11 cellular contexts compared by ENCODE assay signal in the genomic region with DNA sequence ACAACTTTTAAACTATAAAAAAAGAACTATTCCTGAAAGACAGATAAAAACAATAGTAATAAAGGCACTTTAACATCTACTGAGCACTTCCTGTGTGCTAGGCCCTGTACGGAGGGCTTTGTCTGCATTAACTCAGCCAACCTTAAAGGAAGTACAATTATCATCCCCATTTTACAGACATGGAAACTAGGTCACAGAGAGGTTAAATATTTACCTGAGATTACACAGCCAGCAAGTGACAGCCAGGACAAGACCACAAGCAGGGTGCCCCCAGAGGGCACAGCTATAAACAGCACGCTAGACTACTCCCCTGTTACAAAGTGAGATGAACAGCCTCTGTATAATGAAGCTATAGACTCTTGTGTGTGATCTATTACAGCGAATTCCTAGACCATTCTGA. TPM values are rescaled to one million over a fixed set of nuclear protein-coding genes. Genes with fewer than 3 reads are reported as not detected.
DNase-seq lines count a peak whose midpoint lies in the region; ATAC-seq, FAIRE-seq and TF ChIP-seq lines count a peak whose summit lies in the region.
"Had no signal": no experiment of that assay in that cellular context is flagged by ENCODE, and none has a peak within 500 bp of the region (broad histone marks: within the 10 kb centered on the region; RNA-seq: fewer than 3 reads in every experiment).

No MANE protein-coding gene starts in this region.

- no peaks in the 10 kb centered on the region for H3K9me3 Mint-ChIP-seq in activated CD8-positive, alpha-beta memory T cell treated with anti-CD3 and anti-CD28 coated beads, Interleukin-2, amount 10 ng/mL, durations not matched to agents 7 days and 5 days (ENCODE audit: low read depth)

- H3K4me1 ChIP-seq in GM12878 (ENCODE audit: control insufficient read depth, insufficient read depth, low read length) = no peaks in the 10 kb centered on the region
- H3K4me1 ChIP-seq: prostate gland had no signal

- BruUV-seq in GM12878 (replicated peaks; lab: Mats Ljungman, UMichigan) = no TSS peak

- POLR2A ChIA-PET in GM12878 (lab: Charles Lee) = interaction anchor here (1.1 kb wide), 1 partner anchor 25 kb away, joined by 3 read pairs; the partner anchor contains the start of gene DDX31

- 52% methylated on average over 3 of the region's 3 CpGs for WGBS in GM12878 (ENCODE audit: insufficient coverage, insufficient replicate concordance, low lambda C conversion rate, missing lambda C conversion rate)

- H3K36me3 ChIP-seq in GM12878 (ENCODE audit: control insufficient read depth in 2 of 2, insufficient read depth in 2 of 2, low read length in 1 of 2) = peaks cover 17 to 51% of the 10 kb centered on the region in 2 experiments

- H3K4me2 ChIP-seq in GM12878 (ENCODE audit: control insufficient read depth, insufficient read depth) = no peak overlapping the region

- no peak overlapping the region for H3K27ac ChIP-seq in GM12878 (ENCODE audit: control insufficient read depth, insufficient read depth)

- CTCF ChIA-PET in activated CD8-positive, alpha-beta memory T cell treated with anti-CD3 and anti-CD28 coated beads, Interleukin-2, amount 10 ng/mL, durations not matched to agents 7 days and 5 days (lab: Charles Lee) = interaction anchor here (0.8 to 1.6 kb wide), 2 partner anchors 28 to 125 kb away, joined by 3 to 4 read pairs; no protein-coding TSS in a partner anchor
- CTCF ChIA-PET in GM12878 (lab: Yijun Ruan, JAX) = interaction anchor here (0.8 to 1.9 kb wide), 2 partner anchors 12 to 258 kb away, joined by 3 to 4 read pairs; no protein-coding TSS in a partner anchor

- H3K36me3 Mint-ChIP-seq in activated CD8-positive, alpha-beta memory T cell treated with anti-CD3 and anti-CD28 coated beads, Interleukin-2, amount 10 ng/mL, durations not matched to agents 7 days and 5 days = peaks cover 13% of the 10 kb centered on the region

- H3K9ac ChIP-seq in GM12878 (ENCODE audit: control insufficient read depth, insufficient read depth, low read length) = no peak overlapping the region

- TF ChIP-seq EP300 in GM12878 (IDR thresholded peaks at IDR 0.05; ENCODE audit: borderline replicate concordance in 1 of 2, control insufficient read depth in 1 of 2, low read depth in 2 of 2, low read length in 2 of 2) = no peak

- peak; percentile 17; the same call in 1 of the 2 replicates for TF ChIP-seq CTCF in LNCaP clone FGC (IDR thresholded peaks at IDR 0.05; ENCODE audit: control insufficient read depth, extremely low read depth, insufficient read depth)
- TF ChIP-seq CTCF in GM12878 (IDR thresholded peaks at IDR 0.05 in 2 of 3, conservative IDR thresholded peaks at IDR 0.05 in 1 of 3; ENCODE audit: control insufficient read depth in 2 of 3, extremely low read depth in 1 of 3, insufficient read depth in 1 of 3, low read depth in 3 of 3, low read length in 3 of 3) = peak; percentile 4 to 42 (median 30); a peak in 3 of 6 replicates

- SMC1A ChIA-PET in GM12878 (lab: Charles Lee; ENCODE audit: uncharacterized antibody, unreplicated experiment) = no interaction called here

- no peak overlapping the region for H3K4me3 Mint-ChIP-seq in activated CD8-positive, alpha-beta memory T cell treated with anti-CD3 and anti-CD28 coated beads, Interleukin-2, amount 10 ng/mL, durations not matched to agents 7 days and 5 days
- H3K4me3 Mint-ChIP-seq: activated naive CD8-positive, alpha-beta T cell had no signal

- intact Hi-C loops in GM12878 (cut with micrococcal nuclease; ENCODE audit: unreplicated experiment) = no loop called here

- H3K4me3 ChIP-seq in LNCaP clone FGC (ENCODE audit: low read depth, low read length) (no peak overlapping the region), GM12878 (no peak overlapping the region)
- H3K4me3 ChIP-seq: prostate gland had no signal

- H3K27me3 ChIP-seq in GM12878 (replicated peaks in 1 of 2; ENCODE audit: control insufficient read depth in 2 of 2, insufficient read depth in 2 of 2, low read length in 1 of 2) = no peaks in the 10 kb centered on the region

- H3K4me1 Mint-ChIP-seq in activated CD8-positive, alpha-beta memory T cell treated with anti-CD3 and anti-CD28 coated beads, Interleukin-2, amount 10 ng/mL, durations not matched to agents 7 days and 5 days = peaks cover 2% of the 10 kb centered on the region

- H2AFZ ChIP-seq in GM12878 (ENCODE audit: control insufficient read depth, low read depth, low read length) = no peak overlapping the region

- TF ChIP-seq POLR2A in GM12878 (IDR thresholded peaks at IDR 0.05; ENCODE audit: low read depth, low read length) = no peak

- peak; percentile 61 for ATAC-seq in activated CD8-positive, alpha-beta memory T cell treated with anti-CD3 and anti-CD28 coated beads, Interleukin-2, amount 10 ng/mL, durations not matched to agents 7 days and 5 days
- ATAC-seq in GM12878 (peak; percentile 93), GM21515 (IDR thresholded peaks at IDR 0.05; ENCODE audit: unreplicated experiment) (no peak), GM19035 (IDR thresholded peaks at IDR 0.05; ENCODE audit: unreplicated experiment) (no peak)
- ATAC-seq in stimulated activated naive CD8-positive, alpha-beta T cell treated with anti-CD3 and anti-CD28 coated beads, Interleukin-15, Interleukin-2, amounts not matched to agents 100 U/mL and 50 U/mL, for 24 hours = peak; percentile 65

- no peak overlapping the region for H3K27ac Mint-ChIP-seq in activated CD8-positive, alpha-beta memory T cell treated with anti-CD3 and anti-CD28 coated beads, Interleukin-2, amount 10 ng/mL, durations not matched to agents 7 days and 5 days
- H3K27ac Mint-ChIP-seq: activated naive CD8-positive, alpha-beta T cell had no signal

- H3K79me2 ChIP-seq in GM12878 (ENCODE audit: control insufficient read depth, insufficient read depth, low read length) = no peaks in the 10 kb centered on the region

- RAD21 ChIA-PET in GM12878 (lab: Charles Lee; ENCODE audit: unreplicated experiment) = no interaction called here

- in situ Hi-C loops in GM12878 (cut with MboI) = no loop called here

- no peak for DNase-seq in activated CD8-positive, alpha-beta memory T cell treated with anti-CD3 and anti-CD28 coated beads, Interleukin-2, amount 10 ng/mL, durations not matched to agents 7 days and 5 days
- DNase-seq in activated CD8-positive, alpha-beta memory T cell treated with anti-CD3 and anti-CD28 coated beads for 24 hours = no peak
- no peak for DNase-seq in LNCaP clone FGC (ENCODE audit: low read depth)
- no peak for DNase-seq in GM12878 (ENCODE audit: low read depth, low spot score)
- no peak for DNase-seq in stimulated activated naive CD8-positive, alpha-beta T cell treated with anti-CD3 and anti-CD28 coated beads, Interleukin-15, Interleukin-2, amounts not matched to agents 100 U/mL and 50 U/mL, for 24 hours
- DNase-seq in NCI-H524 treated with DMSO at 0.1 percent for 48 hours (lab: John Stamatoyannopoulos, UW) = no peak
- DNase-seq: kidney had no signal

- H3K9me3 ChIP-seq in GM12878 (replicated peaks; ENCODE audit: control insufficient read depth, insufficient read depth, low read length) = no peaks in the 10 kb centered on the region
- H3K9me3 ChIP-seq: prostate gland had no signal

- TF ChIP-seq RAD21 in GM12878 (IDR thresholded peaks at IDR 0.05; ENCODE audit: insufficient read depth, low read depth, low read length) = no peak

- no peaks in the 10 kb centered on the region for H3K27me3 Mint-ChIP-seq in activated CD8-positive, alpha-beta memory T cell treated with anti-CD3 and anti-CD28 coated beads, Interleukin-2, amount 10 ng/mL, durations not matched to agents 7 days and 5 days
- H3K27me3 Mint-ChIP-seq: activated naive CD8-positive, alpha-beta T cell had no signal

- no peaks in the 10 kb centered on the region for H4K20me1 ChIP-seq in GM12878 (ENCODE audit: control insufficient read depth, insufficient read depth)

- FAIRE-seq in GM12878 (lab: Jason Lieb, UNC) = no peak
- FAIRE-seq: kidney had no signal

RNA-seq across cellular contexts. Expression of gene DDX31, which starts 25.5 kb away (rescaled TPM):
- total RNA-seq in activated CD8-positive, alpha-beta memory T cell treated with anti-CD3 and anti-CD28 coated beads, Interleukin-2, amount 10 ng/mL, durations not matched to agents 7 days and 5 days = 10 to 100 TPM; 14.6 to 19.6 TPM
- 104 and 112 TPM in 2 replicates for total RNA-seq in GM12878 (2013; cell fraction: nucleolus; rRNA removed)
- total RNA-seq in GM12878 (2014; rRNA removed) (19.9 and 20.2 TPM in 2 replicates), GM12878 (2014; rRNA removed; fragmentation: Illumina TruSeq; extraction: Trizol) (20.9 and 21.2 TPM in 2 replicates), GM12878 (2021) (21.7 and 25.6 TPM in 2 replicates)
- polyA plus RNA-seq in GM12878 (2011; ENCODE audit: low read depth) = 7.5 TPM
- polyA plus RNA-seq in GM12878 (2011; rRNA removed) (30.3 and 30.8 TPM in 2 replicates), GM12878 (2014; fragmentation: Illumina TruSeq; extraction: Trizol) (22.8 and 23.2 TPM in 2 replicates), GM12878 (2014; fragmentation: Nextera tagmentation; extraction: Ambion mirVana) (10 to 100 TPM; 12.1 to 14.6 TPM), GM12878 (2014; rRNA removed) (21.1 and 23.7 TPM in 2 replicates), GM12878 (2016; fragmentation: Nextera tagmentation; extraction: Ambion mirVana) (10 to 100 TPM; 20.0 to 20.5 TPM)
- 22.1 and 23.4 TPM in 2 replicates for polyA plus RNA-seq in GM12878 (2011; cell fraction: cytosol; rRNA removed)
- 77.0 and 93.3 TPM in 2 replicates for polyA plus RNA-seq in GM12878 (2011; cell fraction: nucleus; rRNA removed)
- 10.6 and 14.9 TPM in 2 replicates for polyA plus RNA-seq in GM12878 (2012)
- 28.7 and 29.8 TPM in 2 replicates for polyA minus RNA-seq in GM12878 (2011; rRNA and poly(A)+ RNA removed)
- 8.6 and 10.5 TPM in 2 replicates for polyA minus RNA-seq in GM12878 (2011; cell fraction: cytosol; rRNA and poly(A)+ RNA removed)
- 30.0 and 43.1 TPM in 2 replicates for polyA minus RNA-seq in GM12878 (2011; cell fraction: nucleus; rRNA and poly(A)+ RNA removed)

RNA-seq across cellular contexts. Expression of gene GTF3C4, which starts 26.0 kb away (rescaled TPM):
- total RNA-seq in activated CD8-positive, alpha-beta memory T cell treated with anti-CD3 and anti-CD28 coated beads, Interleukin-2, amount 10 ng/mL, durations not matched to agents 7 days and 5 days = 10 to 100 TPM; 11.8 to 16.0 TPM
- 14.9 and 16.1 TPM in 2 replicates for total RNA-seq in GM12878 (2013; cell fraction: nucleolus; rRNA removed)
- total RNA-seq in GM12878 (2014; rRNA removed) (15.2 and 16.6 TPM in 2 replicates), GM12878 (2014; rRNA removed; fragmentation: Illumina TruSeq; extraction: Trizol) (10.7 and 11.0 TPM in 2 replicates), GM12878 (2021) (15.9 and 18.9 TPM in 2 replicates)
- 5.4 TPM for polyA plus RNA-seq in GM12878 (2011; ENCODE audit: low read depth)
- polyA plus RNA-seq in GM12878 (2011; rRNA removed) (7.1 and 7.3 TPM in 2 replicates), GM12878 (2014; fragmentation: Illumina TruSeq; extraction: Trizol) (14.3 and 15.7 TPM in 2 replicates), GM12878 (2014; fragmentation: Nextera tagmentation; extraction: Ambion mirVana) (1 to 10 TPM; 3.2 to 5.1 TPM), GM12878 (2014; rRNA removed) (8.1 and 8.9 TPM in 2 replicates), GM12878 (2016; fragmentation: Nextera tagmentation; extraction: Ambion mirVana) (1 to 10 TPM; 7.3 to 7.5 TPM)
- 4.8 and 5.8 TPM in 2 replicates for polyA plus RNA-seq in GM12878 (2011; cell fraction: cytosol; rRNA removed)
- 2.4 and 3.3 TPM in 2 replicates for polyA plus RNA-seq in GM12878 (2011; cell fraction: nucleus; rRNA removed)
- polyA plus RNA-seq in GM12878 (2012) = 7.6 and 8.0 TPM in 2 replicates
- 8.1 and 10.5 TPM in 2 replicates for polyA minus RNA-seq in GM12878 (2011; rRNA and poly(A)+ RNA removed)
- polyA minus RNA-seq in GM12878 (2011; cell fraction: cytosol; rRNA and poly(A)+ RNA removed) = 6.9 and 7.1 TPM in 2 replicates
- 6.0 and 12.9 TPM in 2 replicates for polyA minus RNA-seq in GM12878 (2011; cell fraction: nucleus; rRNA and poly(A)+ RNA removed)

Comparison
In these comparisons a context has a peak if more than half of its experiments do, and no peak if none do; other contexts are left out.
1. ATAC-seq: peak in activated CD8-positive, alpha-beta memory T cell treated with anti-CD3 and anti-CD28 coated beads, Interleukin-2, amount 10 ng/mL, durations not matched to agents 7 days and 5 days (single experiment), GM12878 (single experiment) and stimulated activated naive CD8-positive, alpha-beta T cell treated with anti-CD3 and anti-CD28 coated beads, Interleukin-15, Interleukin-2, amounts not matched to agents 100 U/mL and 50 U/mL, for 24 hours (single experiment); none in GM21515 (single experiment) and GM19035 (single experiment).